Comparison of ENCODE assay signal across 18 cellular contexts in the genomic region with DNA sequence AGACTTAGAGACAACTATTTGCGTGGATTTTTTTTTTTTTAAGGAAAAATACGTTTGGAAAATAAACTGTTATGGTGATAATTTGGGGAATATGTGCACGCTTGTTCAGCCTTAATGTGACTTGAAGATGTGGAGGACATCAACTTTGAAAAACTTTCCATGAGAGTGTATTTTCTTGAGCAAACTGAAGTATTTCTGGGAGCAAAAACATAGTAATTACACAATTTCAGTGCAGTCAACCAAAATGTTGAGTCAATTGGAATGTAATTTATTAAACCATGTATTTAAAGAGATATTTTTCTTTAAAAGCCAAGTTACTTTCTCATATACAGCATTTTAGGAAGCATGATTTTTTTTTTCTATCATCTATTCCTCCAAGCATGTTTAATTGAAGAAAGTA.
DNase-seq lines count a peak whose midpoint lies in the region; ATAC-seq and TF ChIP-seq lines count a peak whose summit lies in the region.
"Had no signal": no experiment of that assay in that cellular context is flagged by ENCODE, and none has a peak within 500 bp of the region (broad histone marks: within the 10 kb centered on the region; RNA-seq: fewer than 3 reads in every experiment).

No MANE protein-coding gene starts in this region.

- intact Hi-C loops in heart left ventricle (cut with DNase I), result no loop called here

- DNase-seq in EH (ENCODE audit: low read depth), result peak; percentile 54
- DNase-seq in amniotic epithelial cell (ENCODE audit: low read depth), result peak; percentile 71
- DNase-seq in fibroblast of villous mesenchyme (ENCODE audit: low read depth), result peak; percentile 57
- no peak for DNase-seq in heart left ventricle
- DNase-seq: Calu3; CD4-positive, alpha-beta memory T cell; DMS53; HFFc6; NCI-H1048; NCI-H1436 treated with DMSO at 0.1 percent for 48 hours; NCI-H2081 treated with DMSO at 0.1 percent for 48 hours; NCI-H524 had no signal

- H3K27me3 ChIP-seq in subcutaneous abdominal adipose tissue (ENCODE audit: control insufficient read depth in 5 of 5, insufficient read depth in 4 of 5, low read length in 5 of 5) (no peaks in the 10 kb centered on the region), heart left ventricle (no peaks in the 10 kb centered on the region)

- no peak for TF ChIP-seq POLR2A in heart left ventricle (IDR thresholded peaks at IDR 0.05)

- H3K36me3 ChIP-seq in subcutaneous abdominal adipose tissue (ENCODE audit: control insufficient read depth in 5 of 5, insufficient read depth in 5 of 5, low read length in 5 of 5) (peaks cover 0 to 19% (median 2%) of the 10 kb centered on the region in 5 donors), heart left ventricle (peaks cover 0 to 98% (median 80%) of the 10 kb centered on the region in 9 donors)

- H3K4me1 ChIP-seq in subcutaneous abdominal adipose tissue (ENCODE audit: control insufficient read depth in 5 of 5, insufficient read depth in 5 of 5, low read length in 5 of 5), result peaks cover 0 to 22% (median 14%) of the 10 kb centered on the region in 5 donors
- peaks cover 0 to 26% (median 0%) of the 10 kb centered on the region in 12 donors for H3K4me1 ChIP-seq in heart left ventricle

- WGBS in heart left ventricle, 4 donors, result 80 to 90% (median 89%) methylated on average over 3 of the region's 3 CpGs

- H3K4me3 ChIP-seq in fibroblast of villous mesenchyme (ENCODE audit: low read depth, low read length) (no peak overlapping the region), subcutaneous abdominal adipose tissue (ENCODE audit: low read depth in 1 of 5, low read length in 5 of 5) (no peak overlapping the region), heart left ventricle (no peak overlapping the region)

- TF ChIP-seq CTCF in fibroblast of villous mesenchyme (IDR thresholded peaks at IDR 0.05; ENCODE audit: insufficient read depth, low read depth, low read length) (no peak), heart left ventricle (IDR thresholded peaks at IDR 0.05) (no peak)

- ATAC-seq in heart left ventricle, result no peak
- ATAC-seq in GM21526 (IDR thresholded peaks at IDR 0.05; ENCODE audit: low FRiP score, unreplicated experiment), result no peak
- ATAC-seq in GM19328 (IDR thresholded peaks at IDR 0.05; ENCODE audit: unreplicated experiment), result no peak
- ATAC-seq: HepG2, Panc1 had no signal

- no peak overlapping the region for H3K9ac ChIP-seq in subcutaneous abdominal adipose tissue (ENCODE audit: low read length in 5 of 5)
- H3K9ac ChIP-seq: KMS-11 had no signal

- no peaks in the 10 kb centered on the region for H3K9me3 ChIP-seq in subcutaneous abdominal adipose tissue (ENCODE audit: control insufficient read depth in 5 of 5, low read length in 5 of 5)
- no peaks in the 10 kb centered on the region for H3K9me3 ChIP-seq in heart left ventricle

- H3K27ac ChIP-seq in subcutaneous abdominal adipose tissue (ENCODE audit: low read depth, low read length) (peak overlapping the region; percentile 45), heart left ventricle (peak overlapping the region in 1 of 12 donors; percentile 35)
- H3K27ac ChIP-seq: KMS-11 had no signal

Comparison
In these comparisons a context has a peak if more than half of its experiments do, and no peak if none do; other contexts are left out.
1. DNase-seq: peak in EH (single experiment), amniotic epithelial cell (single experiment) and fibroblast of villous mesenchyme (single experiment); none in heart left ventricle (0 of 5).